Comparison of ENCODE assay signal across 24 cellular contexts in the genomic region with DNA sequence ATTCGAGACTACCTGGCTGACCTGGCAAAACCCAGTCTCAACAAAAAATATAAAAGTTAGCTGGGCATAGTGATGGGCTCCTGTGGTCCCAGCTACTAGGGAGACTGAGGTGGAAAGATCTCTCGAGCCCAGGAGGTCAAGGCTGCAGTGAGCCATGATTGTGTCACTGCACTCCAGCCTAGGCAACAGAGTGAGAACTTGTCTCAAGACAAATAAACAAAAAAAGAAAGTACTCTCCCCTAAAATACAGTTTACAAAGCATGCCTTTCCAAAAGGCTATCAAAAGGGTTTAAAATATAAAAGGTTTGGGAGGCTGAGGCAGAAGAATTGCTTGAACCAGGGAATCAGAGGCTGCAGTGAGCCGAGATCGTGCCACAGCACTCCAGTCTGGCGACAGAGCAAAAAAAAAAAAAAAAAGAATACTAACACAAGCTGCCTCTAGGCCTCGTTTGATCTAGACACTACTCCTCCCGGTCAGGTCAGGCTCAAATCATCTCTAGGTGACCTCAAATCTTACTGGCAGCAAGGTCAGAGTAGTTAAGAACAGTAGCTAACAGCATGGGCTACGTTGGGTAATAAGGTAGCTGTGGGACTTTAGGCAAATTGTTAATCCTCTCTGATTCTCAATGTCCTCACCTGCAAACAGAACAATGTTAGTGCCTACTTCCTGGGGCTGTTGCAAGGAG. TPM values are rescaled to one million over a fixed set of nuclear protein-coding genes. Genes with fewer than 3 reads are reported as not detected.
DNase-seq lines count a peak whose midpoint lies in the region; ATAC-seq, FAIRE-seq and TF ChIP-seq lines count a peak whose summit lies in the region.
"Had no signal": no experiment of that assay in that cellular context is flagged by ENCODE, and none has a peak within 500 bp of the region (broad histone marks: within the 10 kb centered on the region; RNA-seq: fewer than 3 reads in every experiment).

No MANE protein-coding gene starts in this region.

- H3K9me3 Mint-ChIP-seq in astrocyte (ENCODE audit: unreplicated experiment), result no peaks in the 10 kb centered on the region
- H3K9me3 Mint-ChIP-seq: activated CD4-positive, alpha-beta memory T cell treated with anti-CD3 and anti-CD28 coated beads for 36 hours; activated naive CD8-positive, alpha-beta T cell treated with anti-CD3 and anti-CD28 coated beads for 36 hours; activated T-cell treated with anti-CD3 and anti-CD28 coated beads, Interleukin-2, amount 50 U/mL, for 24 hours; CD8-positive, alpha-beta T cell; naive B cell had no signal

- H3K4me1 Mint-ChIP-seq in astrocyte (ENCODE audit: low read depth, unreplicated experiment), result no peaks in the 10 kb centered on the region

- intact Hi-C loops in right lobe of liver (cut with DNase I) (no loop called here), thyroid gland (cut with DNase I) (no loop called here), dorsolateral prefrontal cortex (cut with DNase I) (no loop called here)

- peaks cover 6% of the 10 kb centered on the region for H3K27me3 Mint-ChIP-seq in astrocyte (ENCODE audit: low read depth, unreplicated experiment)
- H3K27me3 Mint-ChIP-seq: activated CD4-positive, alpha-beta memory T cell treated with anti-CD3 and anti-CD28 coated beads for 36 hours; activated naive CD8-positive, alpha-beta T cell treated with anti-CD3 and anti-CD28 coated beads for 36 hours; activated T-cell treated with anti-CD3 and anti-CD28 coated beads, Interleukin-2, amount 50 U/mL, for 24 hours; naive B cell had no signal

- peak overlapping the region; percentile 1 for H3K4me3 Mint-ChIP-seq in astrocyte (ENCODE audit: unreplicated experiment)
- H3K4me3 Mint-ChIP-seq: activated CD4-positive, alpha-beta memory T cell treated with anti-CD3 and anti-CD28 coated beads for 36 hours; activated naive CD8-positive, alpha-beta T cell treated with anti-CD3 and anti-CD28 coated beads for 36 hours; activated T-cell treated with anti-CD3 and anti-CD28 coated beads, Interleukin-2, amount 50 U/mL, for 24 hours; CD8-positive, alpha-beta T cell; naive B cell had no signal

- H3K4me2 ChIP-seq in astrocyte (ENCODE audit: low read length), result no peak overlapping the region

- no peak overlapping the region for H3K27ac Mint-ChIP-seq in astrocyte (ENCODE audit: unreplicated experiment)
- H3K27ac Mint-ChIP-seq: activated CD4-positive, alpha-beta memory T cell treated with anti-CD3 and anti-CD28 coated beads for 36 hours; activated naive CD8-positive, alpha-beta T cell treated with anti-CD3 and anti-CD28 coated beads for 36 hours; activated T-cell treated with anti-CD3 and anti-CD28 coated beads, Interleukin-2, amount 50 U/mL, for 24 hours; CD8-positive, alpha-beta T cell; progenitor cell of endocrine pancreas had no signal

- TF ChIP-seq CTCF in astrocyte (IDR thresholded peaks at IDR 0.05; ENCODE audit: insufficient read depth, low read depth, low read length) (no peak), right lobe of liver (IDR thresholded peaks at IDR 0.05) (no peak), thyroid gland (IDR thresholded peaks at IDR 0.05) (no peak), dorsolateral prefrontal cortex (IDR thresholded peaks at IDR 0.05 in 54 of 56, conservative IDR thresholded peaks at IDR 0.05 in 2 of 56; ENCODE audit: low read depth in 1 of 56, partially characterized antibody in 56 of 56) (no peak)

- H3K36me3 Mint-ChIP-seq in astrocyte (ENCODE audit: low read depth, unreplicated experiment), result peaks cover 5% of the 10 kb centered on the region
- H3K36me3 Mint-ChIP-seq: naive B cell had no signal

- no peak overlapping the region for H2AFZ ChIP-seq in astrocyte (ENCODE audit: low read depth, low read length)

- H3K79me2 ChIP-seq in astrocyte (ENCODE audit: insufficient read depth, low read length), result no peaks in the 10 kb centered on the region

- no peaks in the 10 kb centered on the region for H4K20me1 ChIP-seq in astrocyte (ENCODE audit: insufficient read depth, low read length)

- TF ChIP-seq POLR2A in right lobe of liver (IDR thresholded peaks at IDR 0.05), result no peak
- TF ChIP-seq POLR2A in thyroid gland (IDR thresholded peaks at IDR 0.05), result no peak

- ATAC-seq in right lobe of liver, result peak; percentile 37 to 51 (median 44)
- ATAC-seq in HG03025 (IDR thresholded peaks at IDR 0.05; ENCODE audit: low FRiP score, unreplicated experiment), result no peak
- no peak for ATAC-seq in GM19455 (IDR thresholded peaks at IDR 0.05; ENCODE audit: unreplicated experiment)
- ATAC-seq: CD8-positive, alpha-beta T cell had no signal

- H3K9me3 ChIP-seq in astrocyte (ENCODE audit: insufficient read depth, low read depth, low read length), result no peaks in the 10 kb centered on the region
- H3K9me3 ChIP-seq in right lobe of liver, result no peaks in the 10 kb centered on the region
- no peaks in the 10 kb centered on the region for H3K9me3 ChIP-seq in thyroid gland
- H3K9me3 ChIP-seq: esophagus muscularis mucosa, suprapubic skin had no signal

- H3K4me3 ChIP-seq in astrocyte (ENCODE audit: insufficient read depth, low read depth, low read length), result no peak overlapping the region
- H3K4me3 ChIP-seq in right lobe of liver, result no peak overlapping the region
- no peak overlapping the region for H3K4me3 ChIP-seq in thyroid gland (replicated peaks in 1 of 3)
- no peak overlapping the region for H3K4me3 ChIP-seq in dorsolateral prefrontal cortex
- H3K4me3 ChIP-seq: esophagus muscularis mucosa, suprapubic skin had no signal

- H3K4me1 ChIP-seq in astrocyte (ENCODE audit: insufficient read depth, low read length) (no peaks in the 10 kb centered on the region), right lobe of liver (peaks cover 0 to 39% (median 16%) of the 10 kb centered on the region in 4 donors), thyroid gland (peaks cover 39 to 64% of the 10 kb centered on the region in 2 donors)

- H3K27me3 ChIP-seq in astrocyte (ENCODE audit: insufficient read depth, low read length), result no peaks in the 10 kb centered on the region
- no peaks in the 10 kb centered on the region for H3K27me3 ChIP-seq in right lobe of liver
- H3K27me3 ChIP-seq in thyroid gland, result no peaks in the 10 kb centered on the region
- no peaks in the 10 kb centered on the region for H3K27me3 ChIP-seq in dorsolateral prefrontal cortex
- H3K27me3 ChIP-seq: esophagus muscularis mucosa, suprapubic skin had no signal

- DNase-seq in DMS53 treated with DMSO at 0.1 percent for 48 hours (lab: John Stamatoyannopoulos, UW; ENCODE audit: unreplicated experiment) (peak; percentile 39), astrocyte (ENCODE audit: low read depth) (no peak), right lobe of liver (no peak), thyroid gland (no peak), NCI-H128 (lab: John Stamatoyannopoulos, UW; ENCODE audit: unreplicated experiment) (no peak), dorsolateral prefrontal cortex (no peak)
- DNase-seq: activated CD4-positive, alpha-beta memory T cell treated with anti-CD3 and anti-CD28 coated beads for 36 hours; activated naive CD8-positive, alpha-beta T cell treated with anti-CD3 and anti-CD28 coated beads for 36 hours; activated T-cell treated with anti-CD3 and anti-CD28 coated beads, Interleukin-2, amount 50 U/mL, for 24 hours; CD8-positive, alpha-beta T cell; DND-41; glutamatergic neuron; KG1; naive B cell; NCI-H2107; NCI-H524; T-helper 1 cell had no signal

- WGBS in right lobe of liver (ENCODE audit: insufficient coverage, low coverage, low lambda C conversion rate, missing lambda C conversion rate), result 23% methylated on average over 8 of the region's 8 CpGs
- 77 to 85% methylated on average over 8 of the region's 8 CpGs for WGBS in thyroid gland, 2 donors

- H3K36me3 ChIP-seq in astrocyte (ENCODE audit: insufficient read depth, low read length), result no peaks in the 10 kb centered on the region
- H3K36me3 ChIP-seq in right lobe of liver, result no peaks in the 10 kb centered on the region
- no peaks in the 10 kb centered on the region for H3K36me3 ChIP-seq in thyroid gland

- FAIRE-seq in astrocyte (lab: Jason Lieb, UNC), result no peak
- FAIRE-seq: GM18507, small intestine had no signal

- H3K27ac ChIP-seq in astrocyte (ENCODE audit: low read depth, low read length) (no peak overlapping the region), right lobe of liver (peak overlapping the region; percentile 6 to 74 (median 71)), thyroid gland (peak overlapping the region; percentile 67 to 98 (median 95)), dorsolateral prefrontal cortex (peak overlapping the region in 6 of 59 donors; percentile 12 to 91 (median 64))
- H3K27ac ChIP-seq: suprapubic skin had no signal

- H3K9ac ChIP-seq in astrocyte (ENCODE audit: low read length), result no peak overlapping the region

RNA-seq across cellular contexts. Expression of gene NAIF1, which starts 9.3 kb away (rescaled TPM):
- 9.6 and 10.2 TPM in 2 replicates for total RNA-seq in astrocyte
- 1 to 10 TPM; 3.9 to 6.8 (median 5.7) TPM for total RNA-seq in right lobe of liver
- total RNA-seq in thyroid gland, result 10 to 100 TPM in 2 of 4 donors, 1 to 10 TPM in 2; 5.3 to 17.2 (median 9.4) TPM
- total RNA-seq in dorsolateral prefrontal cortex, result 10 to 100 TPM in 17 of 120 experiments, 1 to 10 TPM in 103; 3.4 to 14.7 (median 7.2) TPM

RNA-seq across cellular contexts. Expression of gene SLC25A25, which starts 10.2 kb away (rescaled TPM):
- total RNA-seq in astrocyte, result 9.8 and 14.4 TPM in 2 replicates
- 10 to 100 TPM; 21.2 to 81.5 (median 53.3) TPM for total RNA-seq in right lobe of liver
- 10 to 100 TPM; 21.9 to 42.0 (median 30.8) TPM for total RNA-seq in thyroid gland
- 10 to 100 TPM; 17.8 to 66.6 (median 35.3) TPM for total RNA-seq in dorsolateral prefrontal cortex

Comparison
In these comparisons a context has a peak if more than half of its experiments do, and no peak if none do; other contexts are left out.
1. ATAC-seq: peak in right lobe of liver (4 of 4); none in HG03025 (single experiment) and GM19455 (single experiment).